1 cellular context compared by ENCODE assay signal in the genomic region with DNA sequence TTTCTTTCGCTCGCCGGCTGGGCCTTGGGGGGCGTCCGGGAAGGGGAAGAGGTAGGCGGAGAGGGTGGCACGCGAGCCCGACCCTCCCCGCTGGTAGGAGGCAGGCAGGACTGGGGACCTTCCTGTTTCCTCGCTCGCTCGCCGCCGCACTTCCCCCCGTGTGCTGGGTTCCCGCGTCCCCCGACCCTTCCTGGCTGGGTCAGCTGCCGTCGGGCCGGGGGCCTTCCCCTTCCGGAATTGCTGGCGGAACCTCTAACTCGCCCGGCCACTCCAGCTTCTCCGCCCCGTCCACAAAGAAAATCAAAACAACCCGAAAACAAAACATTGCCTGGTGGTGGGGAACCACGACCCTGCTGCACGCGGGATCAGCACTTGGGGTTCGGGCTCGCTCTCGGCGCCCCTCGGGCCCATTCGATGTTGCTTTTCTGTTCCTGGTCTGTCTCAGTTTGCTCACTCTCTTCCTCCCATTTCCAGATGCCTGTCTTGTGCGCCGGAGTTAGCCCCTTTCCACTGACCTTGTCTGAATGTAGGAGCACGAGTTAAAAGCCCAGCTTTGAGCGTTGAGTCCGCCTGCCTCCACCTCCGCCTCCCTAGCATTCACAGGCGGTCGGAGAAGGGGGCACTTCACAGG.
TF ChIP-seq lines count a peak whose summit lies in the region.

No MANE protein-coding gene starts in this region.

TF ChIP-seq in HEK293, 187 proteins besides CTCF, POLR2A, EP300 and RAD21 (continued from another document and continues in another):
- TF ChIP-seq ZNF707 (tag by site-specific recombination; IDR thresholded peaks at IDR 0.05) (no peak), ZNF837 (tag by site-specific recombination; IDR thresholded peaks at IDR 0.05) (no peak), ZNF660 (tag by site-specific recombination; IDR thresholded peaks at IDR 0.05) (peak; percentile 53; the same call in 1 of the 2 replicates), BCL11A (tag by site-specific recombination; IDR thresholded peaks at IDR 0.05; ENCODE audit: low read depth) (no peak), ZNF214 (tag by site-specific recombination; IDR thresholded peaks at IDR 0.05; ENCODE audit: borderline replicate concordance) (no peak), ZIC2 (tag by site-specific recombination; IDR thresholded peaks at IDR 0.05) (no peak), ZNF521 (tag by site-specific recombination; IDR thresholded peaks at IDR 0.05) (no peak), ZNF24 (tag by site-specific recombination; IDR thresholded peaks at IDR 0.05) (no peak), KLF7 (tag by site-specific recombination; IDR thresholded peaks at IDR 0.05; ENCODE audit: borderline replicate concordance) (0 out of 2 replicates have a peak, but pooled peaks have one; percentile 63), ZNF223 (tag by site-specific recombination; IDR thresholded peaks at IDR 0.05) (no peak), ZNF501 (tag by site-specific recombination; IDR thresholded peaks at IDR 0.05) (no peak), ZNF785 (tag by site-specific recombination; IDR thresholded peaks at IDR 0.05) (no peak), TRIM28 (IDR thresholded peaks at IDR 0.05; ENCODE audit: borderline replicate concordance, low read length) (no peak), ZNF266 (tag by site-specific recombination; IDR thresholded peaks at IDR 0.05; ENCODE audit: low read depth) (no peak), ZNF302 (tag by site-specific recombination; IDR thresholded peaks at IDR 0.05; ENCODE audit: low read depth) (no peak), ZNF311 (tag by site-specific recombination; IDR thresholded peaks at IDR 0.05; ENCODE audit: borderline replicate concordance) (no peak), ZNF843 (tag by site-specific recombination; IDR thresholded peaks at IDR 0.05) (no peak), ZNF610 (tag by site-specific recombination; IDR thresholded peaks at IDR 0.05; ENCODE audit: borderline replicate concordance) (no peak), ZNF184 (tag by site-specific recombination; IDR thresholded peaks at IDR 0.05) (no peak), ZNF239 (tag by site-specific recombination; IDR thresholded peaks at IDR 0.05) (no peak), ZNF416 (tag by site-specific recombination; IDR thresholded peaks at IDR 0.05) (no peak), ZNF596 (tag by site-specific recombination; IDR thresholded peaks at IDR 0.05) (0 out of 2 replicates have a peak, but pooled peaks have one; percentile 28), ZNF670 (tag by site-specific recombination; IDR thresholded peaks at IDR 0.05; ENCODE audit: low read depth) (no peak), SP3 (tag by site-specific recombination; IDR thresholded peaks at IDR 0.05) (peak; percentile 70), EGR2 (tag by site-specific recombination; IDR thresholded peaks at IDR 0.05; ENCODE audit: low read depth) (no peak; the same call in 1 of the 2 replicates), ZNF16 (tag by site-specific recombination; IDR thresholded peaks at IDR 0.05; ENCODE audit: low read depth) (no peak), OSR2 (tag by site-specific recombination; IDR thresholded peaks at IDR 0.05) (no peak), ZSCAN23 (tag by site-specific recombination; IDR thresholded peaks at IDR 0.05) (0 out of 2 replicates have a peak, but pooled peaks have one; percentile 7), SP2 (tag by site-specific recombination; IDR thresholded peaks at IDR 0.05) (peak; percentile 55; the same call in 1 of the 2 replicates), ZNF544 (tag by site-specific recombination; IDR thresholded peaks at IDR 0.05) (no peak)
- TF ChIP-seq, protein P1, sequence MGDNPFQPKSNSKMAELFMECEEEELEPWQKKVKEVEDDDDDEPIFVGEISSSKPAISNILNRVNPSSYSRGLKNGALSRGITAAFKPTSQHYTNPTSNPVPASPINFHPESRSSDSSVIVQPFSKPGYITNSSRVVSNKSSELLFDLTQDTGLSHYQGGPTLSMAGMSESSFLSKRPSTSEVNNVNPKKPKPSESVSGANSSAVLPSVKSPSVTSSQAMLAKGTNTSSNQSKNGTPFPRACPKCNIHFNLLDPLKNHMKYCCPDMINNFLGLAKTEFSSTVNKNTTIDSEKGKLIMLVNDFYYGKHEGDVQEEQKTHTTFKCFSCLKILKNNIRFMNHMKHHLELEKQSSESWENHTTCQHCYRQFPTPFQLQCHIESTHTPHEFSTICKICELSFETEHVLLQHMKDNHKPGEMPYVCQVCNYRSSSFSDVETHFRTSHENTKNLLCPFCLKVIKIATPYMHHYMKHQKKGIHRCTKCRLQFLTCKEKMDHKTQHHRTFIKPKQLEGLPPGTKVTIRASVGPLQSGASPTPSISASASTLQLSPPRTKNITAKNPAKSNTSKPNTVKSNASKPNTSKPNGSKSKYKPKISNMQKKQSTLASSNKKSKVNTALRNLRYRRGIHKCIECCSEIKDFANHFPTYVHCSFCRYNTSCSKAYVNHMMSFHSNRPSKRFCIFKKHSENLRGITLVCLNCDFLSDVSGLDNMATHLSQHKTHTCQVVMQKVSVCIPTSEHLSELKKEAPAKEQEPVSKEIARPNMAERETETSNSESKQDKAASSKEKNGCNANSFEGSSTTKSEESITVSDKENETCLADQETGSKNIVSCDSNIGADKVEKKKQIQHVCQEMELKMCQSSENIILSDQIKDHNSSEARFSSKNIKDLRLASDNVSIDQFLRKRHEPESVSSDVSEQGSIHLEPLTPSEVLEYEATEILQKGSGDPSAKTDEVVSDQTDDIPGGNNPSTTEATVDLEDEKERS (tag by site-specific recombination; IDR thresholded peaks at IDR 0.05) = no peak
- TF ChIP-seq, protein P2, sequence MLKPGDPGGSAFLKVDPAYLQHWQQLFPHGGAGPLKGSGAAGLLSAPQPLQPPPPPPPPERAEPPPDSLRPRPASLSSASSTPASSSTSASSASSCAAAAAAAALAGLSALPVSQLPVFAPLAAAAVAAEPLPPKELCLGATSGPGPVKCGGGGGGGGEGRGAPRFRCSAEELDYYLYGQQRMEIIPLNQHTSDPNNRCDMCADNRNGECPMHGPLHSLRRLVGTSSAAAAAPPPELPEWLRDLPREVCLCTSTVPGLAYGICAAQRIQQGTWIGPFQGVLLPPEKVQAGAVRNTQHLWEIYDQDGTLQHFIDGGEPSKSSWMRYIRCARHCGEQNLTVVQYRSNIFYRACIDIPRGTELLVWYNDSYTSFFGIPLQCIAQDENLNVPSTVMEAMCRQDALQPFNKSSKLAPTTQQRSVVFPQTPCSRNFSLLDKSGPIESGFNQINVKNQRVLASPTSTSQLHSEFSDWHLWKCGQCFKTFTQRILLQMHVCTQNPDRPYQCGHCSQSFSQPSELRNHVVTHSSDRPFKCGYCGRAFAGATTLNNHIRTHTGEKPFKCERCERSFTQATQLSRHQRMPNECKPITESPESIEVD (tag by site-specific recombination; IDR thresholded peaks at IDR 0.05) = no peak
- TF ChIP-seq, protein P3, sequence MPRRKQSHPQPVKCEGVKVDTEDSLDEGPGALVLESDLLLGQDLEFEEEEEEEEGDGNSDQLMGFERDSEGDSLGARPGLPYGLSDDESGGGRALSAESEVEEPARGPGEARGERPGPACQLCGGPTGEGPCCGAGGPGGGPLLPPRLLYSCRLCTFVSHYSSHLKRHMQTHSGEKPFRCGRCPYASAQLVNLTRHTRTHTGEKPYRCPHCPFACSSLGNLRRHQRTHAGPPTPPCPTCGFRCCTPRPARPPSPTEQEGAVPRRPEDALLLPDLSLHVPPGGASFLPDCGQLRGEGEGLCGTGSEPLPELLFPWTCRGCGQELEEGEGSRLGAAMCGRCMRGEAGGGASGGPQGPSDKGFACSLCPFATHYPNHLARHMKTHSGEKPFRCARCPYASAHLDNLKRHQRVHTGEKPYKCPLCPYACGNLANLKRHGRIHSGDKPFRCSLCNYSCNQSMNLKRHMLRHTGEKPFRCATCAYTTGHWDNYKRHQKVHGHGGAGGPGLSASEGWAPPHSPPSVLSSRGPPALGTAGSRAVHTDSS (tag by site-specific recombination; IDR thresholded peaks at IDR 0.05) = no peak
- TF ChIP-seq, protein P4, sequence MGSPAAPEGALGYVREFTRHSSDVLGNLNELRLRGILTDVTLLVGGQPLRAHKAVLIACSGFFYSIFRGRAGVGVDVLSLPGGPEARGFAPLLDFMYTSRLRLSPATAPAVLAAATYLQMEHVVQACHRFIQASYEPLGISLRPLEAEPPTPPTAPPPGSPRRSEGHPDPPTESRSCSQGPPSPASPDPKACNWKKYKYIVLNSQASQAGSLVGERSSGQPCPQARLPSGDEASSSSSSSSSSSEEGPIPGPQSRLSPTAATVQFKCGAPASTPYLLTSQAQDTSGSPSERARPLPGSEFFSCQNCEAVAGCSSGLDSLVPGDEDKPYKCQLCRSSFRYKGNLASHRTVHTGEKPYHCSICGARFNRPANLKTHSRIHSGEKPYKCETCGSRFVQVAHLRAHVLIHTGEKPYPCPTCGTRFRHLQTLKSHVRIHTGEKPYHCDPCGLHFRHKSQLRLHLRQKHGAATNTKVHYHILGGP (tag by site-specific recombination; IDR thresholded peaks at IDR 0.05) = no peak
- TF ChIP-seq, protein P5, sequence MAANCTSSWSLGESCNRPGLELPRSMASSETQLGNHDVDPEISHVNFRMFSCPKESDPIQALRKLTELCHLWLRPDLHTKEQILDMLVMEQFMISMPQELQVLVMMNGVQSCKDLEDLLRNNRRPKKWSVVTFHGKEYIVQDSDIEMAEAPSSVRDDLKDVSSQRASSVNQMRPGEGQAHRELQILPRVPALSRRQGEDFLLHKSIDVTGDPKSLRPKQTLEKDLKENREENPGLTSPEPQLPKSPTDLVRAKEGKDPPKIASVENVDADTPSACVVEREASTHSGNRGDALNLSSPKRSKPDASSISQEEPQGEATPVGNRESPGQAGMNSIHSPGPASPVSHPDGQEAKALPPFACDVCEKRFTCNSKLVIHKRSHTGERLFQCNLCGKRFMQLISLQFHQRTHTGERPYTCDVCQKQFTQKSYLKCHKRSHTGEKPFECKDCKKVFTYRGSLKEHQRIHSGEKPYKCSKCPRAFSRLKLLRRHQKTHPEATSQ (tag by site-specific recombination; IDR thresholded peaks at IDR 0.05) = no peak
- TF ChIP-seq, protein P6, sequence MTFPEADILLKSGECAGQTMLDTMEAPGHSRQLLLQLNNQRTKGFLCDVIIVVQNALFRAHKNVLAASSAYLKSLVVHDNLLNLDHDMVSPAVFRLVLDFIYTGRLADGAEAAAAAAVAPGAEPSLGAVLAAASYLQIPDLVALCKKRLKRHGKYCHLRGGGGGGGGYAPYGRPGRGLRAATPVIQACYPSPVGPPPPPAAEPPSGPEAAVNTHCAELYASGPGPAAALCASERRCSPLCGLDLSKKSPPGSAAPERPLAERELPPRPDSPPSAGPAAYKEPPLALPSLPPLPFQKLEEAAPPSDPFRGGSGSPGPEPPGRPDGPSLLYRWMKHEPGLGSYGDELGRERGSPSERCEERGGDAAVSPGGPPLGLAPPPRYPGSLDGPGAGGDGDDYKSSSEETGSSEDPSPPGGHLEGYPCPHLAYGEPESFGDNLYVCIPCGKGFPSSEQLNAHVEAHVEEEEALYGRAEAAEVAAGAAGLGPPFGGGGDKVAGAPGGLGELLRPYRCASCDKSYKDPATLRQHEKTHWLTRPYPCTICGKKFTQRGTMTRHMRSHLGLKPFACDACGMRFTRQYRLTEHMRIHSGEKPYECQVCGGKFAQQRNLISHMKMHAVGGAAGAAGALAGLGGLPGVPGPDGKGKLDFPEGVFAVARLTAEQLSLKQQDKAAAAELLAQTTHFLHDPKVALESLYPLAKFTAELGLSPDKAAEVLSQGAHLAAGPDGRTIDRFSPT (tag by site-specific recombination; IDR thresholded peaks at IDR 0.05) = no peak
- TF ChIP-seq, protein P7, sequence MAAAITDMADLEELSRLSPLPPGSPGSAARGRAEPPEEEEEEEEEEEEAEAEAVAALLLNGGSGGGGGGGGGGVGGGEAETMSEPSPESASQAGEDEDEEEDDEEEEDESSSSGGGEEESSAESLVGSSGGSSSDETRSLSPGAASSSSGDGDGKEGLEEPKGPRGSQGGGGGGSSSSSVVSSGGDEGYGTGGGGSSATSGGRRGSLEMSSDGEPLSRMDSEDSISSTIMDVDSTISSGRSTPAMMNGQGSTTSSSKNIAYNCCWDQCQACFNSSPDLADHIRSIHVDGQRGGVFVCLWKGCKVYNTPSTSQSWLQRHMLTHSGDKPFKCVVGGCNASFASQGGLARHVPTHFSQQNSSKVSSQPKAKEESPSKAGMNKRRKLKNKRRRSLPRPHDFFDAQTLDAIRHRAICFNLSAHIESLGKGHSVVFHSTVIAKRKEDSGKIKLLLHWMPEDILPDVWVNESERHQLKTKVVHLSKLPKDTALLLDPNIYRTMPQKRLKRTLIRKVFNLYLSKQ (tag by site-specific recombination; IDR thresholded peaks at IDR 0.05; ENCODE audit: borderline replicate concordance) = no peak
- TF ChIP-seq, protein P8, sequence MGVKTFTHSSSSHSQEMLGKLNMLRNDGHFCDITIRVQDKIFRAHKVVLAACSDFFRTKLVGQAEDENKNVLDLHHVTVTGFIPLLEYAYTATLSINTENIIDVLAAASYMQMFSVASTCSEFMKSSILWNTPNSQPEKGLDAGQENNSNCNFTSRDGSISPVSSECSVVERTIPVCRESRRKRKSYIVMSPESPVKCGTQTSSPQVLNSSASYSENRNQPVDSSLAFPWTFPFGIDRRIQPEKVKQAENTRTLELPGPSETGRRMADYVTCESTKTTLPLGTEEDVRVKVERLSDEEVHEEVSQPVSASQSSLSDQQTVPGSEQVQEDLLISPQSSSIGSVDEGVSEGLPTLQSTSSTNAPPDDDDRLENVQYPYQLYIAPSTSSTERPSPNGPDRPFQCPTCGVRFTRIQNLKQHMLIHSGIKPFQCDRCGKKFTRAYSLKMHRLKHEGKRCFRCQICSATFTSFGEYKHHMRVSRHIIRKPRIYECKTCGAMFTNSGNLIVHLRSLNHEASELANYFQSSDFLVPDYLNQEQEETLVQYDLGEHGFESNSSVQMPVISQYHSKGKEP (tag by site-specific recombination; IDR thresholded peaks at IDR 0.05) = no peak
- TF ChIP-seq, protein P9, sequence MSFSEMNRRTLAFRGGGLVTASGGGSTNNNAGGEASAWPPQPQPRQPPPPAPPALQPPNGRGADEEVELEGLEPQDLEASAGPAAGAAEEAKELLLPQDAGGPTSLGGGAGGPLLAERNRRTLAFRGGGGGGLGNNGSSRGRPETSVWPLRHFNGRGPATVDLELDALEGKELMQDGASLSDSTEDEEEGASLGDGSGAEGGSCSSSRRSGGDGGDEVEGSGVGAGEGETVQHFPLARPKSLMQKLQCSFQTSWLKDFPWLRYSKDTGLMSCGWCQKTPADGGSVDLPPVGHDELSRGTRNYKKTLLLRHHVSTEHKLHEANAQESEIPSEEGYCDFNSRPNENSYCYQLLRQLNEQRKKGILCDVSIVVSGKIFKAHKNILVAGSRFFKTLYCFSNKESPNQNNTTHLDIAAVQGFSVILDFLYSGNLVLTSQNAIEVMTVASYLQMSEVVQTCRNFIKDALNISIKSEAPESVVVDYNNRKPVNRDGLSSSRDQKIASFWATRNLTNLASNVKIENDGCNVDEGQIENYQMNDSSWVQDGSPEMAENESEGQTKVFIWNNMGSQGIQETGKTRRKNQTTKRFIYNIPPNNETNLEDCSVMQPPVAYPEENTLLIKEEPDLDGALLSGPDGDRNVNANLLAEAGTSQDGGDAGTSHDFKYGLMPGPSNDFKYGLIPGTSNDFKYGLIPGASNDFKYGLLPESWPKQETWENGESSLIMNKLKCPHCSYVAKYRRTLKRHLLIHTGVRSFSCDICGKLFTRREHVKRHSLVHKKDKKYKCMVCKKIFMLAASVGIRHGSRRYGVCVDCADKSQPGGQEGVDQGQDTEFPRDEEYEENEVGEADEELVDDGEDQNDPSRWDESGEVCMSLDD (tag by site-specific recombination; IDR thresholded peaks at IDR 0.05) = no peak
- TF ChIP-seq, protein P10, sequence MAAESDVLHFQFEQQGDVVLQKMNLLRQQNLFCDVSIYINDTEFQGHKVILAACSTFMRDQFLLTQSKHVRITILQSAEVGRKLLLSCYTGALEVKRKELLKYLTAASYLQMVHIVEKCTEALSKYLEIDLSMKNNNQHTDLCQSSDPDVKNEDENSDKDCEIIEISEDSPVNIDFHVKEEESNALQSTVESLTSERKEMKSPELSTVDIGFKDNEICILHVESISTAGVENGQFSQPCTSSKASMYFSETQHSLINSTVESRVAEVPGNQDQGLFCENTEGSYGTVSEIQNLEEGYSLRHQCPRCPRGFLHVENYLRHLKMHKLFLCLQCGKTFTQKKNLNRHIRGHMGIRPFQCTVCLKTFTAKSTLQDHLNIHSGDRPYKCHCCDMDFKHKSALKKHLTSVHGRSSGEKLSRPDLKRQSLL (tag by site-specific recombination; IDR thresholded peaks at IDR 0.05) = no peak
